In the genomic region with DNA sequence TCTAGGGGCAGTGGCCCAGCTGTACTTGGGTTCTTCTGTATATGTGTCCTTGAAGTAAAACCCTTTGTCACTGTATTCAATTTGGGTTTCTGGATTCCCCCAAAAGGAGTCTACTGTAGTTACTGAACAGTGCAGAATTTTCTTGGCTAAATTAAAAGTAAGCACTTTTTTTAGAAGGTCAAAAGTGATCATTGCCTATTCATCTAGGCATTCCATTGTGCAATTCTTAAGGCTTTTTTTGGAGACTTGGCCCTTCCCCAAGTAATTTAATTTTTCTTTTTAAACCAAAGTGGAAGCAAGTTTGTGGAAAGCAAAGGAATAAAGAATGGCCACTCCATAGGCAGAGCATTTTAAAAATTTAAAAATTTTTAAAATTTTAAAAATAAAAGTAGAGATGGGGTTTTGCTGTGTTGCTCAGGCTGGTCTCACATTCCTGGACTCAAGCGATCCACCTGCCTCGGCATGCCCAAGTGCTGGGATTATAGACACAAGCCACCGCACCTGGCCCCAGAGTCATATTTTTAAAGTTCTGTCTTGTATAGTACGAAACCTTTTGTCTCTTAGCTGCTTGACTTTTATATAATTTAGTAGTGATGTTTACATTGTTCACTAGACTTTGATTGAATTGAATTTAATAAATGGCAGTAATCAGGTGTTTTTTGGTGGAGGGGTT, we compare ENCODE assay signal across 17 cellular contexts. TPM values are rescaled to one million over a fixed set of nuclear protein-coding genes. Genes with fewer than 3 reads are reported as not detected.
DNase-seq lines count a peak whose midpoint lies in the region; ATAC-seq and TF ChIP-seq lines count a peak whose summit lies in the region.
"Had no signal": no experiment of that assay in that cellular context is flagged by ENCODE, and none has a peak within 500 bp of the region (broad histone marks: within the 10 kb centered on the region; RNA-seq: fewer than 3 reads in every experiment).

No MANE protein-coding gene starts in this region.

- no peak overlapping the region for H2AFZ ChIP-seq in GM23248
- H2AFZ ChIP-seq: hepatocyte had no signal

- H3K9me2 ChIP-seq in GM23248 (ENCODE audit: insufficient read depth), result peaks cover 3% of the 10 kb centered on the region; the same call in 1 of the 2 replicates

- H3K9ac ChIP-seq in GM23248, result peak overlapping the region; percentile 42; the same call in 1 of the 2 replicates
- H3K9ac ChIP-seq in skeletal muscle satellite cell (ENCODE audit: low read depth, low read length), result no peak overlapping the region

- peak overlapping the region; percentile 77 for H3K4me2 ChIP-seq in GM23248 (ENCODE audit: unreplicated experiment)
- H3K4me2 ChIP-seq in skeletal muscle satellite cell (ENCODE audit: low read length), result peak overlapping the region; percentile 69
- H3K4me2 ChIP-seq: hepatocyte had no signal

- H3K4me1 ChIP-seq in GM23248 (ENCODE audit: insufficient read depth) (peaks cover 59% of the 10 kb centered on the region), breast epithelium (peaks cover 0 to 11% of the 10 kb centered on the region in 2 donors), skeletal muscle satellite cell (ENCODE audit: control insufficient read depth, insufficient read depth, low read length) (peaks cover 35% of the 10 kb centered on the region)

- H3K4me3 ChIP-seq in GM23248 (peak overlapping the region; percentile 47), breast epithelium (no peak overlapping the region), fibroblast of villous mesenchyme (ENCODE audit: low read depth, low read length) (no peak overlapping the region), skeletal muscle satellite cell (ENCODE audit: low read length) (peak overlapping the region; percentile 4)
- H3K4me3 ChIP-seq: hepatocyte, MG63, transverse colon had no signal

- ATAC-seq in HG03095 (IDR thresholded peaks at IDR 0.05; ENCODE audit: unreplicated experiment), result no peak

- no peak for TF ChIP-seq POLR2A in breast epithelium (IDR thresholded peaks at IDR 0.05)

- H3K9me3 ChIP-seq in GM23248 (ENCODE audit: low read depth), result no peaks in the 10 kb centered on the region
- no peaks in the 10 kb centered on the region for H3K9me3 ChIP-seq in breast epithelium
- no peaks in the 10 kb centered on the region for H3K9me3 ChIP-seq in skeletal muscle satellite cell (replicated peaks; ENCODE audit: low read length)
- H3K9me3 ChIP-seq: MG63, transverse colon had no signal

- peak overlapping the region; percentile 78 for H3K27ac ChIP-seq in GM23248
- H3K27ac ChIP-seq in breast epithelium, result peak overlapping the region; percentile 56 to 74
- H3K27ac ChIP-seq: hepatocyte had no signal

- DNase-seq in GM23248, result peak; percentile 45
- DNase-seq in breast epithelium (ENCODE audit: low spot score in 2 of 2), result peak in 1 of 2 donors; percentile 51
- DNase-seq in fibroblast of villous mesenchyme (ENCODE audit: low read depth), result peak; percentile 14
- no peak for DNase-seq in SW 1271 (lab: John Stamatoyannopoulos, UW)
- DNase-seq in HuH-7 (ENCODE audit: low spot score), result no peak
- DNase-seq in T-helper 9 cell, result no peak
- DNase-seq: activated CD4-positive, alpha-beta T cell treated with anti-CD3 and anti-CD28 coated beads for 1 hour; activated naive CD4-positive, alpha-beta T cell treated with Interleukin-2 at 50 U/mL for 16 hours; caudate nucleus; DMS 273 treated with DMSO at 0.1 percent for 48 hours; MG63; NCI-H2081; NCI-H748 treated with DMSO at 0.1 percent for 48 hours; transverse colon had no signal

- intact Hi-C loops in breast epithelium (cut with DNase I; ENCODE audit: low total_unique reads), result no loop called here

- H3K27me3 ChIP-seq in GM23248 (replicated peaks; ENCODE audit: insufficient read depth) (no peaks in the 10 kb centered on the region), breast epithelium (no peaks in the 10 kb centered on the region), skeletal muscle satellite cell (ENCODE audit: control insufficient read depth, insufficient read depth, low read length) (no peaks in the 10 kb centered on the region)
- H3K27me3 ChIP-seq: hepatocyte, MG63, transverse colon had no signal

- in situ Hi-C loops in GM23248 (cut with MboI), result no loop called here

- H4K20me1 ChIP-seq in GM23248 (ENCODE audit: insufficient read depth), result no peaks in the 10 kb centered on the region

- H3K79me2 ChIP-seq in GM23248 (ENCODE audit: insufficient read depth), result peaks cover 87% of the 10 kb centered on the region

- peaks cover 56% of the 10 kb centered on the region for H3F3A ChIP-seq in GM23248 (ENCODE audit: insufficient read depth)

- no peak for TF ChIP-seq CTCF in breast epithelium (IDR thresholded peaks at IDR 0.05)
- no peak for TF ChIP-seq CTCF in fibroblast of villous mesenchyme (IDR thresholded peaks at IDR 0.05; ENCODE audit: insufficient read depth, low read depth, low read length)

- WGBS in GM23248 (ENCODE audit: low coverage in 1 of 2, low lambda C conversion rate in 2 of 2, missing lambda C conversion rate in 2 of 2), 2 experiments, result 96 to 98% methylated on average over 4 of the region's 4 CpGs

- H3K36me3 ChIP-seq in GM23248 (ENCODE audit: low read depth) (peaks cover 10% of the 10 kb centered on the region; the same call in 1 of the 2 replicates), breast epithelium (no peaks in the 10 kb centered on the region), skeletal muscle satellite cell (ENCODE audit: insufficient read depth, low read length) (no peaks in the 10 kb centered on the region)
- H3K36me3 ChIP-seq: transverse colon had no signal

RNA-seq across cellular contexts. Expression of a gene that starts 31.2 kb away (rescaled TPM):
- total RNA-seq in GM23248 (2014; rRNA removed; shearing (Covaris generic)), result 0.11 and 0.38 TPM in 2 replicates
- polyA plus RNA-seq in GM23248 (2016; fragmentation: Nextera tagmentation; extraction: Ambion mirVana), result 0.22 and 0.71 TPM in 2 replicates
- total RNA-seq in breast epithelium, result 1 to 10 TPM in 2 of 3 donors, under 1 TPM in 1; under 0.01 to 1.4 (median 1.0) TPM
- total RNA-seq in fibroblast of villous mesenchyme, result under 0.01 and 0.32 TPM in 2 replicates
- 0.66 and 1.3 TPM in 2 replicates for total RNA-seq in skeletal muscle satellite cell (2012; rRNA removed)

Comparison
In these comparisons a context has a peak if more than half of its experiments do, and no peak if none do; other contexts are left out.
1. DNase-seq: peak in GM23248 (single experiment) and fibroblast of villous mesenchyme (single experiment); none in SW 1271 (0 of 2), HuH-7 (single experiment) and T-helper 9 cell (single experiment).
2. H3K4me3 ChIP-seq: peak in GM23248 (single experiment) and skeletal muscle satellite cell (single experiment); none in breast epithelium (0 of 3) and fibroblast of villous mesenchyme (single experiment).